Comparison of ENCODE assay signal across 8 cellular contexts in the genomic region with DNA sequence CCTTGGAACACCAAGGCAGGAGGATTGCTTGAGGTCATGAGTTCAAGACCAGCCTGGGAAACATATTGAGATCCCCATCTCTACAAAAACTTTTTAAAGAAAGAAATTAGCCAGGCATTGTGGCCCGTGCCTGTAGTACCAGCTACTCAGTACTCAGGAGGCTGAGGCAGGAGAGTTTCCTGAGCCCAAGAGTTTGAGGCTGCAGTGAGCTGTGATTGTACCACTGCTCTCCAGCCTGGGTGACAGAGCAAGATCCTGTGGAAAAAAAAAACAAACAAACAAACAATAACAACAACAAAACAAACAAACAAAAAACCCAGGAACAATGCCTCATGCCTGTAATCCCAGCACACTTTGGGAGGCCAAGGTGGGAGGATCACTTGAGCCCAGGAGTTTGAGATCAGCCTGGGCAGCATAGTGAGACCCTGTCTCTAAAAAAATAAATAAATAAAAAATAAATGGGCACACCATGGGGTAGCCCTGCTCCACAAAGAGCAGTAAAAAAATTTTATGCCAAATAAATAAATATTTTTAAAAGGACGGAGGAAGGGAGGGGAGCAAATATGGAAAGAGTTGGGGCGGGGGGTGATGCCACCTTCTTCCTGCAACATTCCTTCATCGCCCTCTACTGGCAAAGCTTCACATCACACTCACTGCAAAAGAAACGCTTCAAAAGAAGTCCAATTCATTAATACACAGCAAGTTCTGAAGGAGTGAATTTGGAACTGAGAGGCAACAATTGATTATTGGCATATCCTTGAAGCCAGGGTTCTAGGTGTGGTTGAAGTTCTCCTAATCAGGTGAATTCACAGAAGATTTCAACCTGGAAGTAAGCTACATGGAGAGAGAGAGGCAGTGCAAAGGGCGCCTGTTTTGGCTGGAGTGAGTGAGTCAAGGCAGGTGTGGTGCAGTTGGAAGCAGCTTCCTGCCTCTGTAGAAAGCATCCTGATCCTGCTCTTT. TPM values are rescaled to one million over a fixed set of nuclear protein-coding genes. Genes with fewer than 3 reads are reported as not detected.
DNase-seq lines count a peak whose midpoint lies in the region; ATAC-seq and TF ChIP-seq lines count a peak whose summit lies in the region.

No MANE protein-coding gene starts in this region.

- H3K4me3 Mint-ChIP-seq in CD8-positive, alpha-beta T cell, result no peak overlapping the region

- no peak overlapping the region for H2AK5ac ChIP-seq in mesendoderm (ENCODE audit: low read length)

- peak; percentile 93 for TF ChIP-seq CTCF in CD8-positive, alpha-beta T cell (IDR thresholded peaks at IDR 0.05)
- peak; percentile 73 for TF ChIP-seq CTCF in GM20000 (IDR thresholded peaks at IDR 0.05; ENCODE audit: extremely low read depth, missing control alignments)

- H2BK5ac ChIP-seq in mesendoderm (ENCODE audit: low read length), result no peak overlapping the region

- no peaks in the 10 kb centered on the region for H3K9me3 ChIP-seq in CD8-positive, alpha-beta T cell (ENCODE audit: low read length)

- H3K9me3 Mint-ChIP-seq in CD8-positive, alpha-beta T cell, result no peaks in the 10 kb centered on the region

- no peak overlapping the region for H4K5ac ChIP-seq in mesendoderm (ENCODE audit: low read length)

- intact Hi-C loops in CD8-positive, alpha-beta T cell (cut with DNase I, micrococcal nuclease), result loop anchor here (1.0 to 5.0 kb wide), 6 partner anchors 8 to 427 kb away; no protein-coding TSS in a partner anchor

- no peak overlapping the region for H3K4ac ChIP-seq in mesendoderm (ENCODE audit: low read depth, low read length)

- CTCF ChIA-PET in CD8-positive, alpha-beta T cell (lab: Charles Lee), result interaction anchor here (0.7 to 10.5 kb wide), 38 partner anchors 9 to 434 kb away, joined by 3 to 182 read pairs (median 5); a partner anchor contains a TSS

- H3K4me1 ChIP-seq in CD8-positive, alpha-beta T cell (ENCODE audit: insufficient read depth, low read length), result peaks cover 12% of the 10 kb centered on the region
- no peaks in the 10 kb centered on the region for H3K4me1 ChIP-seq in mesendoderm (ENCODE audit: control insufficient read depth, low read depth, low read length)

- H3K36me3 ChIP-seq in CD8-positive, alpha-beta T cell (ENCODE audit: insufficient read depth, low read length), result no peaks in the 10 kb centered on the region
- H3K36me3 ChIP-seq in mesendoderm (ENCODE audit: control insufficient read depth, insufficient read depth, low read length), result no peaks in the 10 kb centered on the region

- H3K4me3 ChIP-seq in CD8-positive, alpha-beta T cell (ENCODE audit: low read depth, low read length), result no peak overlapping the region
- H3K4me3 ChIP-seq in mesendoderm (ENCODE audit: low read length), result no peak overlapping the region

- no peaks in the 10 kb centered on the region for H3K79me2 ChIP-seq in mesendoderm (ENCODE audit: control insufficient read depth, insufficient read depth, low read length)

- no peak overlapping the region for H3K23ac ChIP-seq in mesendoderm (ENCODE audit: low read length)

- POLR2A ChIA-PET in CD8-positive, alpha-beta T cell (lab: Charles Lee), result interaction anchor here (0.6 to 1.6 kb wide), 6 partner anchors 9 to 66 kb away, joined by 3 to 8 read pairs (median 4); a partner anchor contains a TSS

- no peak overlapping the region for H3K9ac ChIP-seq in mesendoderm (ENCODE audit: low read length)

- no peak overlapping the region for H3K27ac ChIP-seq in CD8-positive, alpha-beta T cell (ENCODE audit: low read depth, low read length)
- H3K27ac ChIP-seq in mesendoderm (ENCODE audit: low read depth, low read length), result no peak overlapping the region

- H3K27me3 Mint-ChIP-seq in CD8-positive, alpha-beta T cell (ENCODE audit: low read depth), result no peaks in the 10 kb centered on the region

- H3K36me3 Mint-ChIP-seq in CD8-positive, alpha-beta T cell, result no peaks in the 10 kb centered on the region

- H2BK15ac ChIP-seq in mesendoderm (replicated peaks; ENCODE audit: low read depth), result no peak overlapping the region

- H3K27ac Mint-ChIP-seq in CD8-positive, alpha-beta T cell, result no peak overlapping the region

- peak; percentile 47 to 78 (median 61) for DNase-seq in CD8-positive, alpha-beta T cell
- DNase-seq in GM20000 (ENCODE audit: low spot score) (peak; percentile 48), NCI-H2227 treated with DMSO at 0.1 percent for 48 hours (lab: John Stamatoyannopoulos, UW) (peak; percentile 53), dermis microvascular lymphatic vessel endothelial cell (ENCODE audit: low read depth in 2 of 2) (peak; percentile 54 to 71), mesendoderm (peak; percentile 65)
- DNase-seq in activated CD4-positive, alpha-beta T cell treated with anti-CD3 and anti-CD28 coated beads, Interleukin-2, amount 50 U/mL, for 24 hours (ENCODE audit: low read depth in 1 of 2, low spot score in 1 of 2), result peak; percentile 24 to 67
- peak; percentile 45 for DNase-seq in stimulated activated CD8-positive, alpha-beta memory T cell treated with anti-CD3 and anti-CD28 coated beads, Interleukin-4, amount 100 ng/mL, for 24 hours (ENCODE audit: low read depth)

- no peak overlapping the region for H3K4me2 ChIP-seq in mesendoderm (ENCODE audit: low read length)

- no peaks in the 10 kb centered on the region for H3K79me1 ChIP-seq in mesendoderm (ENCODE audit: low read length)

- ATAC-seq in CD8-positive, alpha-beta T cell, result peak; percentile 87
- ATAC-seq in HG03097 (IDR thresholded peaks at IDR 0.05; ENCODE audit: low FRiP score, unreplicated experiment), result no peak

- no peaks in the 10 kb centered on the region for H3K27me3 ChIP-seq in CD8-positive, alpha-beta T cell (ENCODE audit: insufficient read depth, low read length)
- H3K27me3 ChIP-seq in mesendoderm (ENCODE audit: insufficient read depth, low read length, poor library complexity), result no peaks in the 10 kb centered on the region

- no peak overlapping the region for H2BK120ac ChIP-seq in mesendoderm (ENCODE audit: low read depth, low read length)

- H3K4me1 Mint-ChIP-seq in CD8-positive, alpha-beta T cell (ENCODE audit: low read depth), result peaks cover 12% of the 10 kb centered on the region

- H3K56ac ChIP-seq in mesendoderm (ENCODE audit: low read length), result no peak overlapping the region

- H3K18ac ChIP-seq in mesendoderm (ENCODE audit: low read length), result no peak overlapping the region

- no CpG with 5 or more reads among the region's 6 CpGs for WGBS in mesendoderm (ENCODE audit: extremely low coverage, insufficient coverage, low lambda C conversion rate)

- no peak overlapping the region for H4K8ac ChIP-seq in mesendoderm (ENCODE audit: low read depth, low read length)

RNA-seq across cellular contexts. Expression of a gene that starts 8.8 kb away (rescaled TPM):
- total RNA-seq in CD8-positive, alpha-beta T cell, result 10 to 100 TPM; 40.4 to 46.9 TPM
- 19.1 and 22.3 TPM in 2 replicates for total RNA-seq in dermis microvascular lymphatic vessel endothelial cell
- polyA plus RNA-seq in mesendoderm (2013, experiment 1 of 2), result 14.7 TPM
- 15.2 TPM for polyA plus RNA-seq in mesendoderm (2013, experiment 2 of 2)

RNA-seq across cellular contexts. Expression of a gene that starts 37.8 kb away (rescaled TPM):
- total RNA-seq in CD8-positive, alpha-beta T cell, result 1 to 10 TPM; 3.5 to 7.5 TPM
- total RNA-seq in dermis microvascular lymphatic vessel endothelial cell, result 31.5 and 32.4 TPM in 2 replicates
- polyA plus RNA-seq in mesendoderm (2013, experiment 1 of 2), result 3.0 TPM
- polyA plus RNA-seq in mesendoderm (2013, experiment 2 of 2), result 3.1 TPM
